ENCODE assay signal across 11 cellular contexts in genomic region chrX:44898411-44899221, GRCh38. TPM values are rescaled to one million over a fixed set of nuclear protein-coding genes. Genes with fewer than 3 reads are reported as not detected.
DNase-seq lines count a peak whose midpoint lies in the region; ATAC-seq and TF ChIP-seq lines count a peak whose summit lies in the region.
"Had no signal": no experiment of that assay in that cellular context is flagged by ENCODE, and none has a peak within 500 bp of the region (broad histone marks: within the 10 kb centered on the region; RNA-seq: fewer than 3 reads in every experiment).

No MANE protein-coding gene starts in this region.

- H3K4me1 Mint-ChIP-seq in activated CD4-positive, alpha-beta memory T cell treated with anti-CD3 and anti-CD28 coated beads for 36 hours (ENCODE audit: low read depth) = peaks cover 50% of the 10 kb centered on the region
- H3K4me1 Mint-ChIP-seq in naive B cell = peaks cover 34 to 82% (median 46%) of the 10 kb centered on the region in 3 donors
- H3K4me1 Mint-ChIP-seq in endothelial cell (ENCODE audit: unreplicated experiment) = peaks cover 17% of the 10 kb centered on the region

- H3K27me3 Mint-ChIP-seq in activated CD4-positive, alpha-beta memory T cell treated with anti-CD3 and anti-CD28 coated beads for 36 hours = no peaks in the 10 kb centered on the region
- H3K27me3 Mint-ChIP-seq in naive B cell (no peaks in the 10 kb centered on the region), endothelial cell (ENCODE audit: unreplicated experiment) (no peaks in the 10 kb centered on the region)

- TF ChIP-seq CTCF in endothelial cell (IDR thresholded peaks at IDR 0.05; ENCODE audit: unreplicated experiment) = no peak

- peak; percentile 59 for ATAC-seq in HG03432 (IDR thresholded peaks at IDR 0.05; ENCODE audit: unreplicated experiment)
- peak; percentile 40 to 53 for ATAC-seq in naive B cell (ENCODE audit: low read depth in 2 of 2)
- ATAC-seq in HG02678 (IDR thresholded peaks at IDR 0.05; ENCODE audit: unreplicated experiment) = no peak

- peak overlapping the region; percentile 45 for H3K27ac Mint-ChIP-seq in activated CD4-positive, alpha-beta memory T cell treated with anti-CD3 and anti-CD28 coated beads for 36 hours
- H3K27ac Mint-ChIP-seq in naive B cell = peak overlapping the region; percentile 7 to 93 (median 81)
- no peak overlapping the region for H3K27ac Mint-ChIP-seq in endothelial cell (ENCODE audit: unreplicated experiment)

- intact Hi-C loops in activated CD4-positive, alpha-beta memory T cell treated with anti-CD3 and anti-CD28 coated beads for 36 hours (cut with micrococcal nuclease) = no loop called here

- H3K9me3 Mint-ChIP-seq in activated CD4-positive, alpha-beta memory T cell treated with anti-CD3 and anti-CD28 coated beads for 36 hours = peaks cover 17% of the 10 kb centered on the region
- H3K9me3 Mint-ChIP-seq in naive B cell = peaks cover 2 to 40% (median 35%) of the 10 kb centered on the region in 7 donors
- H3K9me3 Mint-ChIP-seq in endothelial cell (ENCODE audit: unreplicated experiment) = no peaks in the 10 kb centered on the region

- H3K36me3 Mint-ChIP-seq in activated CD4-positive, alpha-beta memory T cell treated with anti-CD3 and anti-CD28 coated beads for 36 hours = peaks cover 15% of the 10 kb centered on the region
- H3K36me3 Mint-ChIP-seq in naive B cell (peaks cover 5 to 14% of the 10 kb centered on the region in 2 donors), endothelial cell (ENCODE audit: low read depth, unreplicated experiment) (no peaks in the 10 kb centered on the region)

- CTCF ChIA-PET in activated CD4-positive, alpha-beta memory T cell treated with anti-CD3 and anti-CD28 coated beads for 36 hours (lab: Charles Lee) = interaction anchor here (0.9 to 1.0 kb wide), 2 partner anchors 179 to 940 kb away, joined by 3 read pairs; no protein-coding TSS in a partner anchor

- H3K4me3 Mint-ChIP-seq in activated CD4-positive, alpha-beta memory T cell treated with anti-CD3 and anti-CD28 coated beads for 36 hours = no peak overlapping the region
- H3K4me3 Mint-ChIP-seq in naive B cell (peak overlapping the region in 6 of 8 donors; percentile 48 to 84 (median 76)), endothelial cell (ENCODE audit: unreplicated experiment) (no peak overlapping the region)

- DNase-seq in NCI-H2107 treated with DMSO at 0.1 percent for 48 hours (lab: John Stamatoyannopoulos, UW; ENCODE audit: unreplicated experiment) (peak; percentile 54), NCI-H2107 (lab: John Stamatoyannopoulos, UW) (no peak), naive B cell (no peak), endothelial cell (ENCODE audit: low spot score) (no peak)
- peak; percentile 11 for DNase-seq in activated CD4-positive, alpha-beta memory T cell treated with anti-CD3 and anti-CD28 coated beads for 36 hours
- no peak for DNase-seq in stimulated activated naive CD4-positive, alpha-beta T cell treated with Interleukin-2 at 50 U/mL for 16 hours (lab: John Stamatoyannopoulos, UW)

- POLR2A ChIA-PET in activated CD4-positive, alpha-beta memory T cell treated with anti-CD3 and anti-CD28 coated beads for 36 hours (lab: Charles Lee) = interaction anchor here (1.0 to 1.3 kb wide), 2 partner anchors 26 to 99 kb away, joined by 3 to 5 read pairs; partner anchors contain the start of gene KDM6A

RNA-seq across cellular contexts. Expression of gene KDM6A, which starts 25.6 kb away (rescaled TPM):
- total RNA-seq in activated CD4-positive, alpha-beta memory T cell treated with anti-CD3 and anti-CD28 coated beads for 36 hours = 10 to 100 TPM; 20.9 to 21.5 TPM
- 10 to 100 TPM in 5 of 6 donors, 1 to 10 TPM in 1; 7.5 to 22.4 (median 18.5) TPM for polyA plus RNA-seq in naive B cell (ENCODE audit: low read depth in 6 of 6)
- 38.4 TPM for total RNA-seq in endothelial cell (ENCODE audit: unreplicated experiment)

RNA-seq across cellular contexts. Expression of gene DUSP21, which starts 54.8 kb away (rescaled TPM):
- not detected for total RNA-seq in activated CD4-positive, alpha-beta memory T cell treated with anti-CD3 and anti-CD28 coated beads for 36 hours
- not detected for polyA plus RNA-seq in naive B cell (ENCODE audit: low read depth in 6 of 6)
- not detected for total RNA-seq in endothelial cell (ENCODE audit: unreplicated experiment)
- total RNA-seq: NCI-H460 had no signal
- polyA plus RNA-seq: adipose tissue, AG04450 had no signal

Comparison
In these comparisons a context has a peak if more than half of its experiments do, and no peak if none do; other contexts are left out.
1. DNase-seq: peak in NCI-H2107 treated with DMSO at 0.1 percent for 48 hours (single experiment) and activated CD4-positive, alpha-beta memory T cell treated with anti-CD3 and anti-CD28 coated beads for 36 hours (single experiment); none in NCI-H2107 (single experiment), naive B cell (single experiment), endothelial cell (single experiment) and stimulated activated naive CD4-positive, alpha-beta T cell treated with Interleukin-2 at 50 U/mL for 16 hours (single experiment).
2. H3K4me3 Mint-ChIP-seq: peak in naive B cell (6 of 8); none in activated CD4-positive, alpha-beta memory T cell treated with anti-CD3 and anti-CD28 coated beads for 36 hours (single experiment) and endothelial cell (single experiment).